4 cellular contexts compared by ENCODE assay signal in the genomic region with DNA sequence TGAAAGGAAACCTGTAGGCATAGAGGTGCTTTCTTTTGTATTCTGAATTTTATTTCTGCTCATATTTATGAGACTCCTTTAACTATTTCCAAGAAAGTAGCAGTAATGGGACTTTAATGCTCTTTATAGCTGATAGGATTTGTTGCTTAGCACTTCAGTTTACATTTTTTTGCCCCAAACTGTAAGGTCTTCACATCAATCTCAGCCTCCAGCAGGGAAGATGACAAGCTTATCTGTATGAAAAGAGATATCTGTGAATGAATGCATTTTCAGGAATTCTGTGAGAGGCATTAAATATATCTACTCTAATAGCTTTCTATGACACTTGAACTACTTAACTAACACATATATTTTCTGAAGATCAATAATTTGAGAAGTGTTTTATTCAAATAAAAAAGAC.
"Had no signal": no experiment of that assay in that cellular context is flagged by ENCODE, and none has a peak within 500 bp of the region (broad histone marks: within the 10 kb centered on the region; RNA-seq: fewer than 3 reads in every experiment).

No MANE protein-coding gene starts in this region.

- H3K27ac ChIP-seq: HL-60 had no signal

- H3K4me3 ChIP-seq: K562 had no signal

- DNase-seq: IMR-90, KBM-7 had no signal
